In the genomic region with DNA sequence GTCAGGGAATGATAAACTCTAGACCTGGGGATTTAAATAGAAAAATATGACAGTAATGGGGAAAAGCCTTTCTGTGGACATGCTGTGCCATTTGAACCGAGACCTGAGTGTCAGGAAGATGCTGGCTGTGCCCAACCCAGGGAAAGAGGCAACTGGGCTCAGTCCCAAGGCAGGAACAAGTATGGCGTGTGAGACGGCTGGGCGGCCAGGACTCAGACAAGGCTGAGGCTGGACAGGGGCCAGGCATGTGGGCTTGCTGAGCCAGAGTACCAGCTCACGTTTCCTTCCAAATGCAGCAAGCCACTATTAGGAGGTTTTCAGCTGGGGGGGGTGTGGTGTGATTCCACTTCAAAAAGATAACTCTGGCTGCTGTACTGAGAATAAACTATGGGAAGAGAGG, we compare ENCODE assay signal across 11 cellular contexts.
DNase-seq lines count a peak whose midpoint lies in the region; ATAC-seq lines count a peak whose summit lies in the region.
"Had no signal": no experiment of that assay in that cellular context is flagged by ENCODE, and none has a peak within 500 bp of the region (broad histone marks: within the 10 kb centered on the region; RNA-seq: fewer than 3 reads in every experiment).

No MANE protein-coding gene starts in this region.

- CTCF ChIA-PET in activated CD8-positive, alpha-beta memory T cell treated with anti-CD3 and anti-CD28 coated beads, Interleukin-2, amount 10 ng/mL, durations not matched to agents 7 days and 5 days (lab: Charles Lee), result interaction anchor here (0.6 to 1.3 kb wide), 2 partner anchors 10 to 20 kb away, joined by 3 read pairs; no protein-coding TSS in a partner anchor

- DNase-seq in activated CD8-positive, alpha-beta memory T cell treated with anti-CD3 and anti-CD28 coated beads, Interleukin-2, amount 10 ng/mL, durations not matched to agents 7 days and 5 days, result no peak
- DNase-seq in activated CD8-positive, alpha-beta memory T cell treated with anti-CD3 and anti-CD28 coated beads for 24 hours, result no peak
- DNase-seq in T-helper 17 cell, result no peak
- DNase-seq in head of caudate nucleus, result peak in 32 of 42 donors; percentile 9 to 60 (median 36)
- DNase-seq in stimulated activated effector memory CD8-positive, alpha-beta T cell treated with anti-CD3 and anti-CD28 coated beads, Interleukin-12 subunit alpha, Interleukin-12 subunit beta, amount 100 ng/mL, for 72 hours (ENCODE audit: low spot score in 2 of 2), result no peak
- no peak for DNase-seq in NCI-H1048 (lab: John Stamatoyannopoulos, UW)
- DNase-seq: esophagus squamous epithelium, Karpas-422 had no signal

- intact Hi-C loops in head of caudate nucleus (cut with DNase I), result no loop called here

- H3K4me3 Mint-ChIP-seq in activated CD8-positive, alpha-beta memory T cell treated with anti-CD3 and anti-CD28 coated beads, Interleukin-2, amount 10 ng/mL, durations not matched to agents 7 days and 5 days, result no peak overlapping the region
- no peak overlapping the region for H3K4me3 Mint-ChIP-seq in T-helper 17 cell
- H3K4me3 Mint-ChIP-seq in stimulated activated effector memory CD8-positive, alpha-beta T cell treated with anti-CD3 and anti-CD28 coated beads, Interleukin-12 subunit alpha, Interleukin-12 subunit beta, amount 100 ng/mL, for 72 hours, result no peak overlapping the region

- peaks cover 75% of the 10 kb centered on the region for H3K36me3 Mint-ChIP-seq in activated CD8-positive, alpha-beta memory T cell treated with anti-CD3 and anti-CD28 coated beads, Interleukin-2, amount 10 ng/mL, durations not matched to agents 7 days and 5 days
- H3K36me3 Mint-ChIP-seq in T-helper 17 cell (ENCODE audit: low read depth), result peaks cover 26% of the 10 kb centered on the region
- peaks cover 98% of the 10 kb centered on the region for H3K36me3 Mint-ChIP-seq in stimulated activated effector memory CD8-positive, alpha-beta T cell treated with anti-CD3 and anti-CD28 coated beads, Interleukin-12 subunit alpha, Interleukin-12 subunit beta, amount 100 ng/mL, for 72 hours

- no peaks in the 10 kb centered on the region for H3K9me3 ChIP-seq in T-helper 17 cell (ENCODE audit: control insufficient read depth, low read length, poor library complexity, severe bottlenecking)
- H3K9me3 ChIP-seq: esophagus squamous epithelium had no signal

- H3K4me1 Mint-ChIP-seq in activated CD8-positive, alpha-beta memory T cell treated with anti-CD3 and anti-CD28 coated beads, Interleukin-2, amount 10 ng/mL, durations not matched to agents 7 days and 5 days, result peaks cover 21% of the 10 kb centered on the region
- H3K4me1 Mint-ChIP-seq in T-helper 17 cell, result peaks cover 20% of the 10 kb centered on the region
- peaks cover 49% of the 10 kb centered on the region for H3K4me1 Mint-ChIP-seq in stimulated activated effector memory CD8-positive, alpha-beta T cell treated with anti-CD3 and anti-CD28 coated beads, Interleukin-12 subunit alpha, Interleukin-12 subunit beta, amount 100 ng/mL, for 72 hours

- ATAC-seq in activated CD8-positive, alpha-beta memory T cell treated with anti-CD3 and anti-CD28 coated beads, Interleukin-2, amount 10 ng/mL, durations not matched to agents 7 days and 5 days, result no peak
- ATAC-seq in T-helper 17 cell (no peak), GM19397 (IDR thresholded peaks at IDR 0.05; ENCODE audit: unreplicated experiment) (no peak), HG02623 (IDR thresholded peaks at IDR 0.05; ENCODE audit: unreplicated experiment) (no peak)
- ATAC-seq in stimulated activated effector memory CD8-positive, alpha-beta T cell treated with anti-CD3 and anti-CD28 coated beads, Interleukin-12 subunit alpha, Interleukin-12 subunit beta, amount 100 ng/mL, for 72 hours, result no peak
- ATAC-seq: GM12878 had no signal

- no peaks in the 10 kb centered on the region for H3K27me3 Mint-ChIP-seq in activated CD8-positive, alpha-beta memory T cell treated with anti-CD3 and anti-CD28 coated beads, Interleukin-2, amount 10 ng/mL, durations not matched to agents 7 days and 5 days
- H3K27me3 Mint-ChIP-seq in T-helper 17 cell, result no peaks in the 10 kb centered on the region

- H3K27ac Mint-ChIP-seq in activated CD8-positive, alpha-beta memory T cell treated with anti-CD3 and anti-CD28 coated beads, Interleukin-2, amount 10 ng/mL, durations not matched to agents 7 days and 5 days, result peak overlapping the region; percentile 62
- H3K27ac Mint-ChIP-seq in T-helper 17 cell, result peak overlapping the region; percentile 77
- peak overlapping the region; percentile 88 for H3K27ac Mint-ChIP-seq in stimulated activated effector memory CD8-positive, alpha-beta T cell treated with anti-CD3 and anti-CD28 coated beads, Interleukin-12 subunit alpha, Interleukin-12 subunit beta, amount 100 ng/mL, for 72 hours

- no peaks in the 10 kb centered on the region for H3K9me3 Mint-ChIP-seq in activated CD8-positive, alpha-beta memory T cell treated with anti-CD3 and anti-CD28 coated beads, Interleukin-2, amount 10 ng/mL, durations not matched to agents 7 days and 5 days (ENCODE audit: low read depth)
- H3K9me3 Mint-ChIP-seq in stimulated activated effector memory CD8-positive, alpha-beta T cell treated with anti-CD3 and anti-CD28 coated beads, Interleukin-12 subunit alpha, Interleukin-12 subunit beta, amount 100 ng/mL, for 72 hours, result no peaks in the 10 kb centered on the region

Comparison
In these comparisons a context has a peak if more than half of its experiments do, and no peak if none do; other contexts are left out.
1. DNase-seq: peak in head of caudate nucleus (32 of 42); none in activated CD8-positive, alpha-beta memory T cell treated with anti-CD3 and anti-CD28 coated beads, Interleukin-2, amount 10 ng/mL, durations not matched to agents 7 days and 5 days (single experiment), activated CD8-positive, alpha-beta memory T cell treated with anti-CD3 and anti-CD28 coated beads for 24 hours (single experiment), T-helper 17 cell (0 of 3), stimulated activated effector memory CD8-positive, alpha-beta T cell treated with anti-CD3 and anti-CD28 coated beads, Interleukin-12 subunit alpha, Interleukin-12 subunit beta, amount 100 ng/mL, for 72 hours (0 of 2) and NCI-H1048 (single experiment).
2. Peak in every context shown above with its lines, with median percentiles within 50 percentile points of each other: H3K27ac Mint-ChIP-seq.